Comparison of ENCODE assay signal across 12 cellular contexts in the genomic region with DNA sequence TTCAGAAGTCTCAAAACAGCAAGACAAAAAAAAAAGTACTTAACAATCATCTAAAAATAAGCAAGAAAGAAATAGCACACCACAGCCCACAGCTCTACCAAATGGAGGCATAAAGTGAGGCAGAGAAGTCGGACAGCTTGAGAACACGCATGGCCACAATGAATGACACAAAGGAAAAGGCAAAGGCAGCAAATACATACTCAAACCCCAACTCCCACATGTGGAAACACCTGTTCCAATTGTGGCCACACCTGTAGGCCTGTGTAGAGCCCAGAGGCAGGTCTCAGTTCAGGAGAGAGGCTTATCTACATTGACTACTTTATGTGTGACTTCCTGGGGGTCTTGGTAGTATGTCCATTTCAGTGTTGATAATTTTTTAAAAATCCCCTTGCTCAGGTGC.
DNase-seq lines count a peak whose midpoint lies in the region; ATAC-seq and TF ChIP-seq lines count a peak whose summit lies in the region.
"Had no signal": no experiment of that assay in that cellular context is flagged by ENCODE, and none has a peak within 500 bp of the region (broad histone marks: within the 10 kb centered on the region; RNA-seq: fewer than 3 reads in every experiment).

No MANE protein-coding gene starts in this region.

- H3K36me3 ChIP-seq in SU-DHL-6 (ENCODE audit: low read length), result no peaks in the 10 kb centered on the region
- H3K36me3 ChIP-seq in sigmoid colon, result no peaks in the 10 kb centered on the region
- no peaks in the 10 kb centered on the region for H3K36me3 ChIP-seq in GM23248 (ENCODE audit: low read depth)
- H3K36me3 ChIP-seq: gastroesophageal sphincter had no signal

- H3K4me3 ChIP-seq in GM12864 (ENCODE audit: low read depth, low read length), result no peak overlapping the region
- H3K4me3 ChIP-seq in SU-DHL-6 (ENCODE audit: insufficient read depth, low read length, poor library complexity, severe bottlenecking), result peak overlapping the region; percentile 29
- no peak overlapping the region for H3K4me3 ChIP-seq in sigmoid colon
- H3K4me3 ChIP-seq in GM23248, result no peak overlapping the region
- H3K4me3 ChIP-seq: gastroesophageal sphincter had no signal

- intact Hi-C loops in sigmoid colon (cut with DNase I), result no loop called here

- DNase-seq in GM12864 (ENCODE audit: low read depth), result peak; percentile 19
- no peak for DNase-seq in type B pancreatic cell (ENCODE audit: extremely low spot score, unreplicated experiment)
- no peak for DNase-seq in SHP77 treated with DMSO at 0.1 percent for 48 hours (lab: John Stamatoyannopoulos, UW)
- DNase-seq in sigmoid colon, result no peak
- no peak for DNase-seq in GM23248
- DNase-seq: EL, NCI-H1105, T-helper 1 cell had no signal

- peak overlapping the region; percentile 99 for H3K27ac ChIP-seq in SU-DHL-6 (ENCODE audit: low read depth, low read length)
- no peak overlapping the region for H3K27ac ChIP-seq in sigmoid colon
- no peak overlapping the region for H3K27ac ChIP-seq in GM23248
- H3K27ac ChIP-seq: gastroesophageal sphincter had no signal

- H3F3A ChIP-seq in SU-DHL-6 (ENCODE audit: insufficient read depth), result peaks cover 54% of the 10 kb centered on the region
- peaks cover 15% of the 10 kb centered on the region for H3F3A ChIP-seq in GM23248 (ENCODE audit: insufficient read depth)

- in situ Hi-C loops in GM23248 (cut with MboI), result no loop called here

- H3K27me3 ChIP-seq in SU-DHL-6 (ENCODE audit: low read length) (no peaks in the 10 kb centered on the region), sigmoid colon (no peaks in the 10 kb centered on the region), GM23248 (replicated peaks; ENCODE audit: insufficient read depth) (no peaks in the 10 kb centered on the region)
- H3K27me3 ChIP-seq: gastroesophageal sphincter had no signal

- H3K9ac ChIP-seq in SU-DHL-6 (ENCODE audit: low read length) (peak overlapping the region; percentile 56), GM23248 (no peak overlapping the region)

- no peaks in the 10 kb centered on the region for H3K9me3 Mint-ChIP-seq in type B pancreatic cell

- H3K27me3 Mint-ChIP-seq in type B pancreatic cell, result no peaks in the 10 kb centered on the region

- ATAC-seq in GM21381 (IDR thresholded peaks at IDR 0.05; ENCODE audit: unreplicated experiment) (peak; percentile 76), HG03060 (IDR thresholded peaks at IDR 0.05; ENCODE audit: low read depth, unreplicated experiment) (peak; percentile 74)
- ATAC-seq: gastroesophageal sphincter had no signal

- no peak overlapping the region for H3K27ac Mint-ChIP-seq in type B pancreatic cell

- no peaks in the 10 kb centered on the region for H4K20me1 ChIP-seq in SU-DHL-6 (ENCODE audit: low read depth, low read length)
- no peaks in the 10 kb centered on the region for H4K20me1 ChIP-seq in GM23248 (ENCODE audit: insufficient read depth)

- H3K4me2 ChIP-seq in SU-DHL-6 (ENCODE audit: low read depth, low read length, poor library complexity, severe bottlenecking) (peak overlapping the region; percentile 80), GM23248 (ENCODE audit: unreplicated experiment) (no peak overlapping the region)

- no peak overlapping the region for H3K4me3 Mint-ChIP-seq in type B pancreatic cell

- no peak for TF ChIP-seq CTCF in GM12864 (IDR thresholded peaks at IDR 0.05; ENCODE audit: low read depth, low read length, missing control alignments)
- TF ChIP-seq CTCF in SU-DHL-6 (IDR thresholded peaks at IDR 0.05; ENCODE audit: insufficient read depth, low read length, poor library complexity, severe bottlenecking), result no peak
- no peak for TF ChIP-seq CTCF in type B pancreatic cell (conservative IDR thresholded peaks at IDR 0.05)
- TF ChIP-seq CTCF in sigmoid colon (IDR thresholded peaks at IDR 0.05), result no peak

- H3K79me2 ChIP-seq in SU-DHL-6 (ENCODE audit: insufficient read depth, low read length) (no peaks in the 10 kb centered on the region), GM23248 (ENCODE audit: insufficient read depth) (no peaks in the 10 kb centered on the region)

- no peak for TF ChIP-seq EP300 in sigmoid colon (IDR thresholded peaks at IDR 0.05)

- H3K4me1 ChIP-seq in sigmoid colon, result no peaks in the 10 kb centered on the region
- H3K4me1 ChIP-seq in GM23248 (ENCODE audit: insufficient read depth), result peaks cover 25% of the 10 kb centered on the region
- H3K4me1 ChIP-seq: gastroesophageal sphincter had no signal

- no peaks in the 10 kb centered on the region for H3K9me3 ChIP-seq in SU-DHL-6 (ENCODE audit: insufficient read depth, low read length)
- H3K9me3 ChIP-seq in sigmoid colon, result no peaks in the 10 kb centered on the region
- H3K9me3 ChIP-seq in GM23248 (ENCODE audit: low read depth), result no peaks in the 10 kb centered on the region
- H3K9me3 ChIP-seq: gastroesophageal sphincter had no signal

- no peak overlapping the region for H2AFZ ChIP-seq in SU-DHL-6 (ENCODE audit: low read depth, low read length, severe bottlenecking)
- no peak overlapping the region for H2AFZ ChIP-seq in GM23248

- H3K9me2 ChIP-seq in SU-DHL-6 (replicated peaks; ENCODE audit: insufficient read depth, low read length), result no peaks in the 10 kb centered on the region
- 0 out of 2 replicates have a peak, but pooled peaks cover 3% of the 10 kb centered on the region for H3K9me2 ChIP-seq in GM23248 (ENCODE audit: insufficient read depth)

- WGBS in sigmoid colon, 2 donors, result 70 to 90% methylated on average over 2 of the region's 2 CpGs
- WGBS in GM23248 (ENCODE audit: low coverage in 1 of 2, low lambda C conversion rate in 2 of 2, missing lambda C conversion rate in 2 of 2), 2 experiments, result 97 to 100% methylated on average over 2 of the region's 2 CpGs

- peaks cover 16% of the 10 kb centered on the region for H3K4me1 Mint-ChIP-seq in type B pancreatic cell (ENCODE audit: unreplicated experiment)

- H3K36me3 Mint-ChIP-seq in type B pancreatic cell, result no peaks in the 10 kb centered on the region

- TF ChIP-seq POLR2A in sigmoid colon (IDR thresholded peaks at IDR 0.05), result no peak
